1 cellular context compared by ENCODE assay signal in genomic region chr14:57066887-57067513, GRCh38.
A peak's percentile ranks its signal among the peaks of the same experiment; 100 is the strongest.
TF ChIP-seq lines count a peak whose summit lies in the region.

No MANE protein-coding gene starts in this region.

TF ChIP-seq in HepG2, 621 proteins besides CTCF, POLR2A, EP300 and RAD21 (continued from another document):
- TF ChIP-seq ZBTB39 (CRISPR knock-in tag; IDR thresholded peaks at IDR 0.05): no peak
- no peak for TF ChIP-seq ZNF275 (CRISPR knock-in tag; IDR thresholded peaks at IDR 0.05; ENCODE audit: borderline replicate concordance)
- peak; percentile 89 for TF ChIP-seq STAG1 (CRISPR knock-in tag; IDR thresholded peaks at IDR 0.05)
- TF ChIP-seq MIXL1 (CRISPR knock-in tag; IDR thresholded peaks at IDR 0.05): 0 out of 2 replicates have a peak, but pooled peaks have one; percentile 24
- TF ChIP-seq PAWR (CRISPR knock-in tag; IDR thresholded peaks at IDR 0.05; ENCODE audit: borderline replicate concordance): no peak
- TF ChIP-seq, protein P1, sequence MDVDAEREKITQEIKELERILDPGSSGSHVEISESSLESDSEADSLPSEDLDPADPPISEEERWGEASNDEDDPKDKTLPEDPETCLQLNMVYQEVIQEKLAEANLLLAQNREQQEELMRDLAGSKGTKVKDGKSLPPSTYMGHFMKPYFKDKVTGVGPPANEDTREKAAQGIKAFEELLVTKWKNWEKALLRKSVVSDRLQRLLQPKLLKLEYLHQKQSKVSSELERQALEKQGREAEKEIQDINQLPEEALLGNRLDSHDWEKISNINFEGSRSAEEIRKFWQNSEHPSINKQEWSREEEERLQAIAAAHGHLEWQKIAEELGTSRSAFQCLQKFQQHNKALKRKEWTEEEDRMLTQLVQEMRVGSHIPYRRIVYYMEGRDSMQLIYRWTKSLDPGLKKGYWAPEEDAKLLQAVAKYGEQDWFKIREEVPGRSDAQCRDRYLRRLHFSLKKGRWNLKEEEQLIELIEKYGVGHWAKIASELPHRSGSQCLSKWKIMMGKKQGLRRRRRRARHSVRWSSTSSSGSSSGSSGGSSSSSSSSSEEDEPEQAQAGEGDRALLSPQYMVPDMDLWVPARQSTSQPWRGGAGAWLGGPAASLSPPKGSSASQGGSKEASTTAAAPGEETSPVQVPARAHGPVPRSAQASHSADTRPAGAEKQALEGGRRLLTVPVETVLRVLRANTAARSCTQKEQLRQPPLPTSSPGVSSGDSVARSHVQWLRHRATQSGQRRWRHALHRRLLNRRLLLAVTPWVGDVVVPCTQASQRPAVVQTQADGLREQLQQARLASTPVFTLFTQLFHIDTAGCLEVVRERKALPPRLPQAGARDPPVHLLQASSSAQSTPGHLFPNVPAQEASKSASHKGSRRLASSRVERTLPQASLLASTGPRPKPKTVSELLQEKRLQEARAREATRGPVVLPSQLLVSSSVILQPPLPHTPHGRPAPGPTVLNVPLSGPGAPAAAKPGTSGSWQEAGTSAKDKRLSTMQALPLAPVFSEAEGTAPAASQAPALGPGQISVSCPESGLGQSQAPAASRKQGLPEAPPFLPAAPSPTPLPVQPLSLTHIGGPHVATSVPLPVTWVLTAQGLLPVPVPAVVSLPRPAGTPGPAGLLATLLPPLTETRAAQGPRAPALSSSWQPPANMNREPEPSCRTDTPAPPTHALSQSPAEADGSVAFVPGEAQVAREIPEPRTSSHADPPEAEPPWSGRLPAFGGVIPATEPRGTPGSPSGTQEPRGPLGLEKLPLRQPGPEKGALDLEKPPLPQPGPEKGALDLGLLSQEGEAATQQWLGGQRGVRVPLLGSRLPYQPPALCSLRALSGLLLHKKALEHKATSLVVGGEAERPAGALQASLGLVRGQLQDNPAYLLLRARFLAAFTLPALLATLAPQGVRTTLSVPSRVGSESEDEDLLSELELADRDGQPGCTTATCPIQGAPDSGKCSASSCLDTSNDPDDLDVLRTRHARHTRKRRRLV (CRISPR knock-in tag; IDR thresholded peaks at IDR 0.05): no peak
- no peak for TF ChIP-seq KMT2B (CRISPR knock-in tag; IDR thresholded peaks at IDR 0.05)
- TF ChIP-seq TFDP1 (CRISPR knock-in tag; IDR thresholded peaks at IDR 0.05; ENCODE audit: borderline replicate concordance): no peak
- TF ChIP-seq SMC3 (IDR thresholded peaks at IDR 0.05; ENCODE audit: low read length): peak; percentile 58
